ENCODE assay signal across 18 cellular contexts in genomic region chr15:40397688-40398412, GRCh38. TPM values are rescaled to one million over a fixed set of nuclear protein-coding genes. Genes with fewer than 3 reads are reported as not detected.
DNase-seq lines count a peak whose midpoint lies in the region; ATAC-seq, FAIRE-seq and TF ChIP-seq lines count a peak whose summit lies in the region.
"Had no signal": no experiment of that assay in that cellular context is flagged by ENCODE, and none has a peak within 500 bp of the region (broad histone marks: within the 10 kb centered on the region; RNA-seq: fewer than 3 reads in every experiment).

No MANE protein-coding gene starts in this region.

- H3F3A ChIP-seq in Loucy (ENCODE audit: low read depth), result peaks cover 13% of the 10 kb centered on the region

- H3K79me2 ChIP-seq in Loucy (ENCODE audit: insufficient read depth, low read length) (0 out of 2 replicates have a peak, but pooled peaks cover 6% of the 10 kb centered on the region), K562 (ENCODE audit: control insufficient read depth, insufficient read depth, low read length) (no peaks in the 10 kb centered on the region), trophoblast cell (ENCODE audit: control insufficient read depth, insufficient read depth, low read length, poor library complexity) (no peaks in the 10 kb centered on the region)

- H3K4me1 ChIP-seq in Loucy (ENCODE audit: insufficient read depth, low read length, poor library complexity, severe bottlenecking) (peaks cover 28% of the 10 kb centered on the region), K562 (replicated peaks in 1 of 2; ENCODE audit: control insufficient read depth in 2 of 2, insufficient read depth in 2 of 2, low read length in 2 of 2) (no peaks in the 10 kb centered on the region), trophoblast cell (ENCODE audit: control insufficient read depth in 1 of 2, insufficient read depth in 2 of 2, low read length in 2 of 2) (no peaks in the 10 kb centered on the region)
- H3K4me1 ChIP-seq: sigmoid colon had no signal

- FAIRE-seq in K562 (lab: Jason Lieb, UNC), result no peak
- FAIRE-seq: urothelium cell line had no signal

- H4K20me1 ChIP-seq in Loucy (ENCODE audit: insufficient read depth, low read length, poor library complexity, severe bottlenecking), result no peaks in the 10 kb centered on the region
- no peaks in the 10 kb centered on the region for H4K20me1 ChIP-seq in K562 (replicated peaks; ENCODE audit: control insufficient read depth, insufficient read depth, low read length)

- H3K4me3 Mint-ChIP-seq in activated naive CD4-positive, alpha-beta T cell treated with anti-CD3 and anti-CD28 coated beads for 36 hours, result no peak overlapping the region
- peak overlapping the region; percentile 40 to 66 for H3K4me3 Mint-ChIP-seq in stimulated activated naive CD8-positive, alpha-beta T cell treated with anti-CD3 and anti-CD28 coated beads, Interleukin-15, amount 100 ng/mL, for 72 hours

- H3K14ac ChIP-seq in trophoblast cell (ENCODE audit: low read length), result no peak overlapping the region

- H3K23ac ChIP-seq in trophoblast cell (ENCODE audit: low read length), result no peak overlapping the region

- H3K18ac ChIP-seq in trophoblast cell (ENCODE audit: low read length), result no peak overlapping the region

- TF ChIP-seq CTCF in Loucy (conservative IDR thresholded peaks at IDR 0.05; ENCODE audit: low read length), result no peak
- TF ChIP-seq CTCF in K562 (IDR thresholded peaks at IDR 0.05 in 2 of 3, conservative IDR thresholded peaks at IDR 0.05 in 1 of 3; ENCODE audit: insufficient read depth in 2 of 3, low read depth in 1 of 3, low read length in 3 of 3), result no peak

- TF ChIP-seq RAD21 in K562 (CRISPR knock-in tag; conservative IDR thresholded peaks at IDR 0.05 in 1 of 2, IDR thresholded peaks at IDR 0.05 in 1 of 2), result no peak

- H3K9me2 ChIP-seq in Loucy (replicated peaks; ENCODE audit: low read depth, low read length), result no peaks in the 10 kb centered on the region

- intact Hi-C loops in activated naive CD4-positive, alpha-beta T cell treated with anti-CD3 and anti-CD28 coated beads for 36 hours (cut with micrococcal nuclease), result loop anchor here (1.0 kb wide), 1 partner anchor 11 kb away; no protein-coding TSS in a partner anchor
- intact Hi-C loops in K562 (cut with micrococcal nuclease), result no loop called here

- in situ Hi-C loops in K562 (cut with MboI), result no loop called here

- peak overlapping the region; percentile 67 for H3K4me3 ChIP-seq in Loucy (ENCODE audit: low read length, poor library complexity, severe bottlenecking)
- no peak overlapping the region for H3K4me3 ChIP-seq in K562
- H3K4me3 ChIP-seq in trophoblast cell (ENCODE audit: low read depth, low read length), result no peak overlapping the region
- H3K4me3 ChIP-seq: coronary artery, sigmoid colon had no signal

- peaks cover 19% of the 10 kb centered on the region for H3K4me1 Mint-ChIP-seq in activated naive CD4-positive, alpha-beta T cell treated with anti-CD3 and anti-CD28 coated beads for 36 hours (ENCODE audit: low read depth)
- peaks cover 19% of the 10 kb centered on the region for H3K4me1 Mint-ChIP-seq in stimulated activated naive CD8-positive, alpha-beta T cell treated with anti-CD3 and anti-CD28 coated beads, Interleukin-15, amount 100 ng/mL, for 72 hours

- no peak overlapping the region for H4K91ac ChIP-seq in trophoblast cell (ENCODE audit: low read depth, low read length)

- no peak overlapping the region for H4K12ac ChIP-seq in trophoblast cell (ENCODE audit: low read depth, low read length)

- H2AFZ ChIP-seq in Loucy (ENCODE audit: low read length) (no peak overlapping the region), K562 (ENCODE audit: low read depth, low read length) (no peak overlapping the region), trophoblast cell (ENCODE audit: insufficient read depth, low read length, poor library complexity) (no peak overlapping the region)

- no TSS peak for BruUV-seq in K562 (replicated peaks; lab: Mats Ljungman, UMichigan)

- peak overlapping the region; percentile 3 for H3K27ac Mint-ChIP-seq in activated naive CD4-positive, alpha-beta T cell treated with anti-CD3 and anti-CD28 coated beads for 36 hours
- peak overlapping the region in 1 of 2 donors; percentile 79 for H3K27ac Mint-ChIP-seq in activated naive CD4-positive, alpha-beta T cell treated with anti-CD3 and anti-CD28 coated beads, Interleukin-2, amount 50 U/mL, for 72 hours
- no peak overlapping the region for H3K27ac Mint-ChIP-seq in stimulated activated naive CD8-positive, alpha-beta T cell treated with anti-CD3 and anti-CD28 coated beads, Interleukin-15, amount 100 ng/mL, for 72 hours

- no peaks in the 10 kb centered on the region for H3K9me3 Mint-ChIP-seq in activated naive CD4-positive, alpha-beta T cell treated with anti-CD3 and anti-CD28 coated beads for 36 hours
- H3K9me3 Mint-ChIP-seq in activated naive CD4-positive, alpha-beta T cell treated with anti-CD3 and anti-CD28 coated beads, Interleukin-2, amount 50 U/mL, for 72 hours, result no peaks in the 10 kb centered on the region
- no peaks in the 10 kb centered on the region for H3K9me3 Mint-ChIP-seq in stimulated activated naive CD8-positive, alpha-beta T cell treated with anti-CD3 and anti-CD28 coated beads, Interleukin-15, amount 100 ng/mL, for 72 hours

- no peak for TF ChIP-seq EP300 in K562 (IDR thresholded peaks at IDR 0.05; ENCODE audit: low read length)

- H3K27me3 ChIP-seq in Loucy (ENCODE audit: insufficient read depth, low read length, poor library complexity, severe bottlenecking) (no peaks in the 10 kb centered on the region), K562 (ENCODE audit: control insufficient read depth in 2 of 2, insufficient read depth in 2 of 2, low read length in 2 of 2) (no peaks in the 10 kb centered on the region), trophoblast cell (ENCODE audit: insufficient read depth, low read length) (no peaks in the 10 kb centered on the region)
- H3K27me3 ChIP-seq: sigmoid colon had no signal

- H2AK5ac ChIP-seq in trophoblast cell (ENCODE audit: low read length), result no peak overlapping the region

- H2BK120ac ChIP-seq in trophoblast cell (ENCODE audit: insufficient read depth, low read length, poor library complexity), result no peak overlapping the region

- CTCF ChIA-PET in activated naive CD4-positive, alpha-beta T cell treated with anti-CD3 and anti-CD28 coated beads for 36 hours (lab: Charles Lee), result interaction anchor here (0.6 to 3.6 kb wide), 13 partner anchors 10 to 123 kb away, joined by 3 to 17 read pairs (median 4); partner anchors contain the start of gene KNSTRN
- CTCF ChIA-PET in K562 (lab: Yijun Ruan, JAX; ENCODE audit: low intra/inter-chr PET ratio), result no interaction called here

- no peaks in the 10 kb centered on the region for H3K9me1 ChIP-seq in K562 (ENCODE audit: control insufficient read depth, insufficient read depth, low read length)

- no peaks in the 10 kb centered on the region for H3K9me3 ChIP-seq in Loucy (ENCODE audit: insufficient read depth, low read depth, low read length)
- no peaks in the 10 kb centered on the region for H3K9me3 ChIP-seq in K562 (replicated peaks; ENCODE audit: control insufficient read depth, insufficient read depth, low read depth, low read length)
- no peaks in the 10 kb centered on the region for H3K9me3 ChIP-seq in trophoblast cell (ENCODE audit: insufficient read depth, low read depth, low read length)
- H3K9me3 ChIP-seq: sigmoid colon had no signal

- no peak for TF ChIP-seq POLR2A in K562 (conservative IDR thresholded peaks at IDR 0.05)

- no peak for ATAC-seq in activated naive CD4-positive, alpha-beta T cell treated with anti-CD3 and anti-CD28 coated beads, Interleukin-2, amount 50 U/mL, for 72 hours
- ATAC-seq in K562, result no peak
- ATAC-seq in stimulated activated naive CD8-positive, alpha-beta T cell treated with anti-CD3 and anti-CD28 coated beads, Interleukin-15, amount 100 ng/mL, for 72 hours, result no peak
- ATAC-seq: HCT116 had no signal

- no peak overlapping the region for H2BK12ac ChIP-seq in trophoblast cell (ENCODE audit: low read length)

- no peaks in the 10 kb centered on the region for H3K79me1 ChIP-seq in trophoblast cell (ENCODE audit: low read length)

- no peak overlapping the region for H4K8ac ChIP-seq in trophoblast cell (ENCODE audit: low read depth, low read length)

- DNase-seq in activated naive CD4-positive, alpha-beta T cell treated with anti-CD3 and anti-CD28 coated beads for 36 hours, result no peak
- no peak for DNase-seq in activated naive CD4-positive, alpha-beta T cell treated with anti-CD3 and anti-CD28 coated beads, Interleukin-2, amount 50 U/mL, for 72 hours (ENCODE audit: low spot score in 2 of 2)
- no peak for DNase-seq in K562 (ENCODE audit: extremely low read depth in 1 of 4, low spot score in 3 of 4)
- no peak for DNase-seq in stimulated activated naive CD8-positive, alpha-beta T cell treated with anti-CD3 and anti-CD28 coated beads, Interleukin-15, amount 100 ng/mL, for 72 hours
- DNase-seq in putamen (ENCODE audit: low spot score), result no peak
- no peak for DNase-seq in amniotic stem cell (lab: John Stamatoyannopoulos, UW)
- DNase-seq in trophoblast cell, result no peak
- DNase-seq: activated effector memory CD4-positive, alpha-beta T cell treated with Interleukin-2 at 50 U/mL for 16 hours; mesendoderm; NCI-H1417; sigmoid colon; stimulated activated CD4-positive, alpha-beta T cell treated with anti-CD3 and anti-CD28 coated beads, Interleukin-4, amount 100 ng/mL, for 4 hours; T-helper 9 cell had no signal

- H3K36me3 ChIP-seq in Loucy (ENCODE audit: insufficient read depth, low read length) (peaks cover 14% of the 10 kb centered on the region; the same call in 1 of the 2 replicates), K562 (ENCODE audit: control insufficient read depth, insufficient read depth, low read length) (peaks cover 16% of the 10 kb centered on the region), trophoblast cell (ENCODE audit: control insufficient read depth in 1 of 2, insufficient read depth in 2 of 2, low read length in 2 of 2) (peaks cover 7 to 10% of the 10 kb centered on the region in 2 experiments)

- POLR2A ChIA-PET in K562 (lab: Yijun Ruan, JAX), result interaction anchor here (1.1 to 1.9 kb wide), 7 partner anchors 8 to 71 kb away, joined by 3 to 11 read pairs (median 4); no protein-coding TSS in a partner anchor

- H2BK5ac ChIP-seq in trophoblast cell (ENCODE audit: low read depth, low read length, poor library complexity), result no peak overlapping the region

- no peak overlapping the region for H3K4ac ChIP-seq in trophoblast cell (ENCODE audit: low read depth, low read length)

- no peaks in the 10 kb centered on the region for H3K27me3 Mint-ChIP-seq in activated naive CD4-positive, alpha-beta T cell treated with anti-CD3 and anti-CD28 coated beads for 36 hours (ENCODE audit: low read depth)
- H3K27me3 Mint-ChIP-seq in stimulated activated naive CD8-positive, alpha-beta T cell treated with anti-CD3 and anti-CD28 coated beads, Interleukin-15, amount 100 ng/mL, for 72 hours, result no peaks in the 10 kb centered on the region

- H3K4me2 ChIP-seq in Loucy (ENCODE audit: low read depth, low read length, poor library complexity, severe bottlenecking) (peak overlapping the region; percentile 73), K562 (ENCODE audit: insufficient read depth, low read length) (no peak overlapping the region), trophoblast cell (ENCODE audit: low read length) (no peak overlapping the region)

- H3K36me3 Mint-ChIP-seq in activated naive CD4-positive, alpha-beta T cell treated with anti-CD3 and anti-CD28 coated beads for 36 hours (ENCODE audit: low read depth), result peaks cover 7% of the 10 kb centered on the region
- H3K36me3 Mint-ChIP-seq in activated naive CD4-positive, alpha-beta T cell treated with anti-CD3 and anti-CD28 coated beads, Interleukin-2, amount 50 U/mL, for 72 hours, result peaks cover 0 to 9% of the 10 kb centered on the region in 2 donors

- H3K27ac ChIP-seq in K562 (ENCODE audit: extremely low read depth, low read depth, low read length), result no peak overlapping the region
- no peak overlapping the region for H3K27ac ChIP-seq in trophoblast cell (ENCODE audit: low read depth, low read length)
- H3K27ac ChIP-seq: coronary artery, sigmoid colon had no signal

- WGBS in K562 (ENCODE audit: insufficient coverage, low coverage, missing lambda C conversion rate), result 84% methylated on average over 8 of the region's 8 CpGs
- WGBS in trophoblast cell (ENCODE audit: extremely low coverage, insufficient coverage, insufficient read length), result no CpG with 5 or more reads among the region's 8 CpGs

- H3K9ac ChIP-seq in Loucy (ENCODE audit: low read depth, low read length, poor library complexity, severe bottlenecking) (peak overlapping the region; percentile 67), K562 (ENCODE audit: insufficient read depth in 1 of 2, low read depth in 2 of 2, low read length in 2 of 2) (peak overlapping the region in 1 of 2 experiments; percentile 33; a peak in 1 of 4 replicates), trophoblast cell (ENCODE audit: low read length) (no peak overlapping the region)

RNA-seq across cellular contexts. Expression of gene IVD, which starts 7.7 kb away (rescaled TPM):
- 10 to 100 TPM; 33.1 to 34.1 TPM for total RNA-seq in activated naive CD4-positive, alpha-beta T cell treated with anti-CD3 and anti-CD28 coated beads for 36 hours
- total RNA-seq in activated naive CD4-positive, alpha-beta T cell treated with anti-CD3 and anti-CD28 coated beads, Interleukin-2, amount 50 U/mL, for 72 hours, result 10 to 100 TPM; 45.2 to 66.9 TPM
- total RNA-seq in K562 (2011; cell fraction: chromatin; rRNA removed; ENCODE audit: low replicate concordance), result 26.5 and 47.8 TPM in 2 replicates
- total RNA-seq in K562 (2011; cell fraction: nucleolus; rRNA removed), result 16.8 and 18.7 TPM in 2 replicates
- 20.5 and 23.3 TPM in 2 replicates for total RNA-seq in K562 (2011; cell fraction: nucleoplasm; rRNA removed)
- total RNA-seq in K562 (2014; rRNA removed), result 2.5 and 3.0 TPM in 2 replicates
- 2.2 and 2.4 TPM in 2 replicates for total RNA-seq in K562 (2014; rRNA removed; fragmentation: Illumina TruSeq; extraction: Trizol)
- total RNA-seq in K562 (2015; rRNA removed; fragmentation: Illumina TruSeq; extraction: Trizol), result 1.5 and 2.0 TPM in 2 replicates
- 3.6 and 5.6 TPM in 2 replicates for total RNA-seq in K562 (2021)
- polyA plus RNA-seq in K562 (2011; rRNA removed), result 4.5 and 6.9 TPM in 2 replicates
- polyA plus RNA-seq in K562 (2011; cell fraction: cytosol; rRNA removed), result 2.1 and 4.2 TPM in 2 replicates
- polyA plus RNA-seq in K562 (2011; cell fraction: nucleus; rRNA removed), result 10.5 and 14.0 TPM in 2 replicates
- polyA plus RNA-seq in K562 (2012), result 1.4 and 3.7 TPM in 2 replicates
- polyA plus RNA-seq in K562 (2014; fragmentation: Illumina TruSeq; extraction: Trizol), result 1.1 and 1.4 TPM in 2 replicates
- under 1 TPM; 0.15 to 0.45 TPM for polyA plus RNA-seq in K562 (2014; fragmentation: Nextera tagmentation; extraction: Ambion mirVana)
- 2.9 and 3.5 TPM in 2 replicates for polyA plus RNA-seq in K562 (2014; rRNA removed)
- 5.8 and 10.9 TPM in 2 replicates for polyA minus RNA-seq in K562 (2011; rRNA and poly(A)+ RNA removed)
- 3.1 and 4.5 TPM in 2 replicates for polyA minus RNA-seq in K562 (2011; cell fraction: cytosol; rRNA and poly(A)+ RNA removed)
- 4.6 and 6.7 TPM in 2 replicates for polyA minus RNA-seq in K562 (2011; cell fraction: nucleus; rRNA and poly(A)+ RNA removed)
- 9.5 and 9.7 TPM in 2 replicates for polyA plus RNA-seq in trophoblast cell (2013)

RNA-seq across cellular contexts. Expression of gene KNSTRN, which starts 15.3 kb away (rescaled TPM):
- 10 to 100 TPM; 60.7 to 62.1 TPM for total RNA-seq in activated naive CD4-positive, alpha-beta T cell treated with anti-CD3 and anti-CD28 coated beads for 36 hours
- total RNA-seq in activated naive CD4-positive, alpha-beta T cell treated with anti-CD3 and anti-CD28 coated beads, Interleukin-2, amount 50 U/mL, for 72 hours, result 10 to 100 TPM; 48.6 to 96.4 TPM
- total RNA-seq in K562 (2011; cell fraction: chromatin; rRNA removed; ENCODE audit: low replicate concordance), result 84.3 and 130 TPM in 2 replicates
- total RNA-seq in K562 (2011; cell fraction: nucleolus; rRNA removed), result 50.7 and 57.5 TPM in 2 replicates
- 75.5 and 94.3 TPM in 2 replicates for total RNA-seq in K562 (2011; cell fraction: nucleoplasm; rRNA removed)
- 51.4 and 62.3 TPM in 2 replicates for total RNA-seq in K562 (2014; rRNA removed)
- 88.2 and 99.8 TPM in 2 replicates for total RNA-seq in K562 (2014; rRNA removed; fragmentation: Illumina TruSeq; extraction: Trizol)
- 85.8 and 87.3 TPM in 2 replicates for total RNA-seq in K562 (2015; rRNA removed; fragmentation: Illumina TruSeq; extraction: Trizol)
- 64.3 and 65.7 TPM in 2 replicates for total RNA-seq in K562 (2021)
- 59.7 and 80.0 TPM in 2 replicates for polyA plus RNA-seq in K562 (2011; rRNA removed)
- polyA plus RNA-seq in K562 (2011; cell fraction: cytosol; rRNA removed), result 30.2 and 32.2 TPM in 2 replicates
- 38.3 and 42.7 TPM in 2 replicates for polyA plus RNA-seq in K562 (2011; cell fraction: nucleus; rRNA removed)
- 31.8 and 42.4 TPM in 2 replicates for polyA plus RNA-seq in K562 (2012)
- polyA plus RNA-seq in K562 (2014; fragmentation: Illumina TruSeq; extraction: Trizol), result 74.7 and 75.0 TPM in 2 replicates
- 10 to 100 TPM; 48.7 to 66.3 TPM for polyA plus RNA-seq in K562 (2014; fragmentation: Nextera tagmentation; extraction: Ambion mirVana)
- polyA plus RNA-seq in K562 (2014; rRNA removed), result 61.9 and 63.9 TPM in 2 replicates
- polyA minus RNA-seq in K562 (2011; rRNA and poly(A)+ RNA removed), result 111 and 131 TPM in 2 replicates
- polyA minus RNA-seq in K562 (2011; cell fraction: cytosol; rRNA and poly(A)+ RNA removed), result 29.8 and 39.7 TPM in 2 replicates
- polyA minus RNA-seq in K562 (2011; cell fraction: nucleus; rRNA and poly(A)+ RNA removed), result 19.1 and 47.0 TPM in 2 replicates
- 28.5 and 32.1 TPM in 2 replicates for polyA plus RNA-seq in trophoblast cell (2013)

RNA-seq across cellular contexts. Expression of gene DISP2, which starts 39.8 kb away (rescaled TPM):
- under 1 TPM in 1 of 2 experiments, not detected in 1; 0.02 TPM for total RNA-seq in activated naive CD4-positive, alpha-beta T cell treated with anti-CD3 and anti-CD28 coated beads for 36 hours
- total RNA-seq in activated naive CD4-positive, alpha-beta T cell treated with anti-CD3 and anti-CD28 coated beads, Interleukin-2, amount 50 U/mL, for 72 hours, result under 1 TPM; 0.06 to 0.50 TPM
- total RNA-seq in K562 (2011; cell fraction: chromatin; rRNA removed; ENCODE audit: low replicate concordance), result 0.37 and 0.58 TPM in 2 replicates
- total RNA-seq in K562 (2011; cell fraction: nucleolus; rRNA removed), result 0.53 and 0.67 TPM in 2 replicates
- total RNA-seq in K562 (2011; cell fraction: nucleoplasm; rRNA removed), result 0.23 and 0.59 TPM in 2 replicates
- total RNA-seq in K562 (2014; rRNA removed), result 0.08 and 0.09 TPM in 2 replicates
- total RNA-seq in K562 (2014; rRNA removed; fragmentation: Illumina TruSeq; extraction: Trizol), result 0.22 and 0.29 TPM in 2 replicates
- total RNA-seq in K562 (2015; rRNA removed; fragmentation: Illumina TruSeq; extraction: Trizol), result 0.11 and 0.22 TPM in 2 replicates
- total RNA-seq in K562 (2021), result 0.74 and 0.89 TPM in 2 replicates
- polyA plus RNA-seq in K562 (2011; rRNA removed), result 0.06 and 0.16 TPM in 2 replicates
- 0.09 and 0.15 TPM in 2 replicates for polyA plus RNA-seq in K562 (2011; cell fraction: cytosol; rRNA removed)
- polyA plus RNA-seq in K562 (2011; cell fraction: nucleus; rRNA removed), result 0.17 and 0.68 TPM in 2 replicates
- polyA plus RNA-seq in K562 (2012), result 0.32 and 0.42 TPM in 2 replicates
- 0.25 and 0.29 TPM in 2 replicates for polyA plus RNA-seq in K562 (2014; fragmentation: Illumina TruSeq; extraction: Trizol)
- under 1 TPM in 1 of 2 experiments, not detected in 1; 0.08 TPM for polyA plus RNA-seq in K562 (2014; fragmentation: Nextera tagmentation; extraction: Ambion mirVana)
- polyA plus RNA-seq in K562 (2014; rRNA removed), result 0.08 and 0.09 TPM in 2 replicates
- 0.09 and 0.49 TPM in 2 replicates for polyA minus RNA-seq in K562 (2011; rRNA and poly(A)+ RNA removed)
- 0.19 and 0.27 TPM in 2 replicates for polyA minus RNA-seq in K562 (2011; cell fraction: cytosol; rRNA and poly(A)+ RNA removed)
- 0.33 and 0.40 TPM in 2 replicates for polyA minus RNA-seq in K562 (2011; cell fraction: nucleus; rRNA and poly(A)+ RNA removed)
- polyA plus RNA-seq in trophoblast cell (2013), result 0.34 and 0.35 TPM in 2 replicates

RNA-seq across cellular contexts. Expression of gene BAHD1, which starts 42.9 kb away (rescaled TPM):
- total RNA-seq in activated naive CD4-positive, alpha-beta T cell treated with anti-CD3 and anti-CD28 coated beads for 36 hours, result 10 to 100 TPM in 1 of 2 experiments, 1 to 10 TPM in 1; 9.9 to 11.7 TPM
- 10 to 100 TPM; 14.6 to 15.1 TPM for total RNA-seq in activated naive CD4-positive, alpha-beta T cell treated with anti-CD3 and anti-CD28 coated beads, Interleukin-2, amount 50 U/mL, for 72 hours
- total RNA-seq in K562 (2011; cell fraction: chromatin; rRNA removed; ENCODE audit: low replicate concordance), result 30.6 and 63.4 TPM in 2 replicates
- 33.2 and 38.7 TPM in 2 replicates for total RNA-seq in K562 (2011; cell fraction: nucleolus; rRNA removed)
- total RNA-seq in K562 (2011; cell fraction: nucleoplasm; rRNA removed), result 31.7 and 43.1 TPM in 2 replicates
- total RNA-seq in K562 (2014; rRNA removed), result 15.2 and 20.8 TPM in 2 replicates
- total RNA-seq in K562 (2014; rRNA removed; fragmentation: Illumina TruSeq; extraction: Trizol), result 9.7 and 10.3 TPM in 2 replicates
- total RNA-seq in K562 (2015; rRNA removed; fragmentation: Illumina TruSeq; extraction: Trizol), result 11.5 and 12.3 TPM in 2 replicates
- 33.6 and 38.5 TPM in 2 replicates for total RNA-seq in K562 (2021)
- 9.7 and 10.6 TPM in 2 replicates for polyA plus RNA-seq in K562 (2011; rRNA removed)
- polyA plus RNA-seq in K562 (2011; cell fraction: cytosol; rRNA removed), result 9.1 and 16.4 TPM in 2 replicates
- 27.1 and 43.2 TPM in 2 replicates for polyA plus RNA-seq in K562 (2011; cell fraction: nucleus; rRNA removed)
- polyA plus RNA-seq in K562 (2012), result 24.0 and 25.8 TPM in 2 replicates
- polyA plus RNA-seq in K562 (2014; fragmentation: Illumina TruSeq; extraction: Trizol), result 18.4 and 26.4 TPM in 2 replicates
- polyA plus RNA-seq in K562 (2014; fragmentation: Nextera tagmentation; extraction: Ambion mirVana), result under 1 TPM; 0.55 to 0.80 TPM
- polyA plus RNA-seq in K562 (2014; rRNA removed), result 19.0 and 19.4 TPM in 2 replicates
- polyA minus RNA-seq in K562 (2011; rRNA and poly(A)+ RNA removed), result 7.1 and 10.0 TPM in 2 replicates
- polyA minus RNA-seq in K562 (2011; cell fraction: cytosol; rRNA and poly(A)+ RNA removed), result 12.7 TPM in 2 replicates
- 10.5 and 12.2 TPM in 2 replicates for polyA minus RNA-seq in K562 (2011; cell fraction: nucleus; rRNA and poly(A)+ RNA removed)
- polyA plus RNA-seq in trophoblast cell (2013), result 10.8 and 11.1 TPM in 2 replicates

RNA-seq across cellular contexts. Expression of gene PHGR1, which starts 47.0 kb away (rescaled TPM):
- not detected for total RNA-seq in activated naive CD4-positive, alpha-beta T cell treated with anti-CD3 and anti-CD28 coated beads for 36 hours
- total RNA-seq in activated naive CD4-positive, alpha-beta T cell treated with anti-CD3 and anti-CD28 coated beads, Interleukin-2, amount 50 U/mL, for 72 hours, result not detected
- total RNA-seq in K562 (2011; cell fraction: chromatin; rRNA removed; ENCODE audit: low replicate concordance), result not detected in 2 replicates
- not detected in 2 replicates for total RNA-seq in K562 (2011; cell fraction: nucleolus; rRNA removed)
- total RNA-seq in K562 (2011; cell fraction: nucleoplasm; rRNA removed), result not detected in 2 replicates
- total RNA-seq in K562 (2014; rRNA removed) (not detected in 2 replicates), K562 (2014; rRNA removed; fragmentation: Illumina TruSeq; extraction: Trizol) (not detected in 2 replicates), K562 (2015; rRNA removed; fragmentation: Illumina TruSeq; extraction: Trizol) (not detected in 2 replicates), K562 (2021) (0.65 TPM in 1 of 2 replicates, not detected in the other)
- polyA plus RNA-seq in K562 (2011; rRNA removed) (not detected in 2 replicates), K562 (2014; fragmentation: Illumina TruSeq; extraction: Trizol) (not detected in 2 replicates), K562 (2014; fragmentation: Nextera tagmentation; extraction: Ambion mirVana) (not detected), K562 (2014; rRNA removed) (not detected in 2 replicates)
- polyA plus RNA-seq in K562 (2011; cell fraction: cytosol; rRNA removed), result not detected in 2 replicates
- not detected in 2 replicates for polyA plus RNA-seq in K562 (2011; cell fraction: nucleus; rRNA removed)
- polyA plus RNA-seq in K562 (2012), result not detected in 2 replicates
- polyA minus RNA-seq in K562 (2011; rRNA and poly(A)+ RNA removed), result not detected in 2 replicates
- polyA minus RNA-seq in K562 (2011; cell fraction: cytosol; rRNA and poly(A)+ RNA removed), result not detected in 2 replicates
- not detected in 2 replicates for polyA minus RNA-seq in K562 (2011; cell fraction: nucleus; rRNA and poly(A)+ RNA removed)
- polyA plus RNA-seq in trophoblast cell (2013), result not detected in 2 replicates
- total RNA-seq: epithelial cell of proximal tubule had no signal
